In genomic region chr2:36596397-36596796, GRCh38 we compare ENCODE assay signal across 11 cellular contexts. TPM values are rescaled to one million over a fixed set of nuclear protein-coding genes. Genes with fewer than 3 reads are reported as not detected.
A peak's percentile ranks its signal among the peaks of the same experiment; 100 is the strongest.
DNase-seq lines count a peak whose midpoint lies in the region; ATAC-seq and TF ChIP-seq lines count a peak whose summit lies in the region.
"Had no signal": no experiment of that assay in that cellular context is flagged by ENCODE, and none has a peak within 500 bp of the region (broad histone marks: within the 10 kb centered on the region; RNA-seq: fewer than 3 reads in every experiment).

No MANE protein-coding gene starts in this region.

- H3K9ac ChIP-seq in HUES64 (ENCODE audit: low read depth, low read length) (no peak overlapping the region), colonic mucosa (ENCODE audit: low read depth in 2 of 2, low read length in 2 of 2) (peak overlapping the region in 1 of 2 donors; percentile 73)

- H3K4me1 Mint-ChIP-seq in natural killer cell treated with Interleukin-12 subunit alpha and Interleukin-12 subunit beta and Interleukin-15 and Interleukin-18, amount 100 ng/mL, for 72 hours (ENCODE audit: low read depth in 2 of 2): peaks cover 34 to 35% of the 10 kb centered on the region in 2 donors

- H3K4me3 Mint-ChIP-seq in natural killer cell treated with Interleukin-12 subunit alpha and Interleukin-12 subunit beta and Interleukin-15 and Interleukin-18, amount 100 ng/mL, for 72 hours: peak overlapping the region; percentile 97

- TF ChIP-seq CTCF in AG10803 (conservative IDR thresholded peaks at IDR 0.05; ENCODE audit: low read length): no peak
- TF ChIP-seq CTCF in colonic mucosa (IDR thresholded peaks at IDR 0.05): no peak

- no peak overlapping the region for H3K27ac ChIP-seq in HUES64 (ENCODE audit: low read depth, low read length)
- no peak overlapping the region for H3K27ac ChIP-seq in colonic mucosa
- H3K27ac ChIP-seq: SJCRH30 had no signal

- no peaks in the 10 kb centered on the region for H3K9me3 Mint-ChIP-seq in natural killer cell treated with Interleukin-12 subunit alpha and Interleukin-12 subunit beta and Interleukin-15 and Interleukin-18, amount 100 ng/mL, for 72 hours

- ATAC-seq in natural killer cell treated with Interleukin-12 subunit alpha and Interleukin-12 subunit beta and Interleukin-15 and Interleukin-18, amount 100 ng/mL, for 72 hours: no peak
- ATAC-seq in GM21515 (IDR thresholded peaks at IDR 0.05; ENCODE audit: unreplicated experiment): no peak
- no peak for ATAC-seq in HG02885 (IDR thresholded peaks at IDR 0.05; ENCODE audit: poor library complexity, unreplicated experiment)
- ATAC-seq in GM21529 (IDR thresholded peaks at IDR 0.05; ENCODE audit: unreplicated experiment): no peak

- H3K4me1 ChIP-seq in HUES64 (ENCODE audit: insufficient read depth, low read length) (0 out of 2 replicates have a peak, but pooled peaks cover 4% of the 10 kb centered on the region), colonic mucosa (peaks cover 12% of the 10 kb centered on the region)

- intact Hi-C loops in colonic mucosa (cut with DNase I): no loop called here

- H3K36me3 ChIP-seq in HUES64 (ENCODE audit: insufficient read depth, low read length) (no peaks in the 10 kb centered on the region), colonic mucosa (no peaks in the 10 kb centered on the region)
- H3K36me3 ChIP-seq: prostate gland, SJCRH30 had no signal

- H3K27ac Mint-ChIP-seq in natural killer cell treated with Interleukin-12 subunit alpha and Interleukin-12 subunit beta and Interleukin-15 and Interleukin-18, amount 100 ng/mL, for 72 hours: peak overlapping the region in 1 of 2 donors; percentile 22

- peak overlapping the region; percentile 89 for H3K4me3 ChIP-seq in AG10803 (ENCODE audit: low read length)
- H3K4me3 ChIP-seq in HUES64 (ENCODE audit: low read length): peak overlapping the region; percentile 69; the same call in 1 of the 2 replicates
- peak overlapping the region; percentile 95 for H3K4me3 ChIP-seq in colonic mucosa

- H3K27me3 Mint-ChIP-seq in natural killer cell treated with Interleukin-12 subunit alpha and Interleukin-12 subunit beta and Interleukin-15 and Interleukin-18, amount 100 ng/mL, for 72 hours: no peaks in the 10 kb centered on the region

- no peaks in the 10 kb centered on the region for H3K36me3 Mint-ChIP-seq in natural killer cell treated with Interleukin-12 subunit alpha and Interleukin-12 subunit beta and Interleukin-15 and Interleukin-18, amount 100 ng/mL, for 72 hours

- H3K9me3 ChIP-seq in HUES64 (ENCODE audit: insufficient read depth, low read depth, low read length) (no peaks in the 10 kb centered on the region), colonic mucosa (no peaks in the 10 kb centered on the region)
- H3K9me3 ChIP-seq: prostate gland, SJCRH30 had no signal

- H3K27me3 ChIP-seq in HUES64 (ENCODE audit: insufficient read depth, low read length): peaks cover 18% of the 10 kb centered on the region
- no peaks in the 10 kb centered on the region for H3K27me3 ChIP-seq in colonic mucosa
- H3K27me3 ChIP-seq: SJCRH30 had no signal

- DNase-seq in AG10803 (ENCODE audit: low read depth) (no peak), colonic mucosa (no peak), NCI-H2227 treated with DMSO at 0.1 percent for 48 hours (lab: John Stamatoyannopoulos, UW) (no peak)
- no peak for DNase-seq in natural killer cell treated with Interleukin-12 subunit alpha and Interleukin-12 subunit beta and Interleukin-15 and Interleukin-18, amount 100 ng/mL, for 72 hours (ENCODE audit: low spot score)
- DNase-seq: NCI-H1694, SJCRH30 had no signal

- WGBS in HUES64: 96% methylated on average over 12 of the region's 12 CpGs

RNA-seq across cellular contexts. Expression of gene FEZ2, which starts 1.6 kb away (rescaled TPM):
- polyA plus RNA-seq in HUES64 (2013, experiment 1 of 2): 21.7 TPM
- polyA plus RNA-seq in HUES64 (2013, experiment 2 of 2): 34.9 TPM
- 10 to 100 TPM; 34.3 to 50.0 TPM for total RNA-seq in colonic mucosa
- total RNA-seq in natural killer cell treated with Interleukin-12 subunit alpha and Interleukin-12 subunit beta and Interleukin-15 and Interleukin-18, amount 100 ng/mL, for 72 hours: 10 to 100 TPM; 15.3 to 18.1 TPM
